In genomic region chr1:53061859-53062714, GRCh38 we compare ENCODE assay signal across 9 cellular contexts.
A peak's percentile ranks its signal among the peaks of the same experiment; 100 is the strongest.
DNase-seq lines count a peak whose midpoint lies in the region; ATAC-seq lines count a peak whose summit lies in the region.
"Had no signal": no experiment of that assay in that cellular context is flagged by ENCODE, and none has a peak within 500 bp of the region (broad histone marks: within the 10 kb centered on the region; RNA-seq: fewer than 3 reads in every experiment).

Gene PODN (plus strand): TSS chr1:53062213. CDS start chr1:53069856, 7,643 bp downstream.

- peak; percentile 28 for DNase-seq in NCI-H2227 (lab: John Stamatoyannopoulos, UW; ENCODE audit: unreplicated experiment)
- DNase-seq in NCI-H2227 treated with DMSO at 0.1 percent for 48 hours (lab: John Stamatoyannopoulos, UW) = no peak
- DNase-seq in astrocyte of the hippocampus (ENCODE audit: low read depth, low spot score) = peak; percentile 37
- peak; percentile 33 for DNase-seq in iris pigment epithelial cell (ENCODE audit: low read depth)
- DNase-seq in stimulated activated CD8-positive, alpha-beta memory T cell treated with anti-CD3 and anti-CD28 coated beads, Interleukin-4, amount 100 ng/mL, for 48 hours = peak; percentile 37
- DNase-seq in globus pallidus (ENCODE audit: low spot score) = no peak
- no peak for DNase-seq in NOMO-1 (lab: John Stamatoyannopoulos, UW; ENCODE audit: unreplicated experiment in 2 of 2)

- no peak for ATAC-seq in GM21447 (IDR thresholded peaks at IDR 0.05; ENCODE audit: unreplicated experiment)
- ATAC-seq: Panc1 had no signal

Comparison
In these comparisons a context has a peak if more than half of its experiments do, and no peak if none do; other contexts are left out.
1. DNase-seq: peak in NCI-H2227 (single experiment), astrocyte of the hippocampus (single experiment), iris pigment epithelial cell (single experiment) and stimulated activated CD8-positive, alpha-beta memory T cell treated with anti-CD3 and anti-CD28 coated beads, Interleukin-4, amount 100 ng/mL, for 48 hours (single experiment); none in NCI-H2227 treated with DMSO at 0.1 percent for 48 hours (single experiment), globus pallidus (single experiment) and NOMO-1 (0 of 2).